In the genomic region with DNA sequence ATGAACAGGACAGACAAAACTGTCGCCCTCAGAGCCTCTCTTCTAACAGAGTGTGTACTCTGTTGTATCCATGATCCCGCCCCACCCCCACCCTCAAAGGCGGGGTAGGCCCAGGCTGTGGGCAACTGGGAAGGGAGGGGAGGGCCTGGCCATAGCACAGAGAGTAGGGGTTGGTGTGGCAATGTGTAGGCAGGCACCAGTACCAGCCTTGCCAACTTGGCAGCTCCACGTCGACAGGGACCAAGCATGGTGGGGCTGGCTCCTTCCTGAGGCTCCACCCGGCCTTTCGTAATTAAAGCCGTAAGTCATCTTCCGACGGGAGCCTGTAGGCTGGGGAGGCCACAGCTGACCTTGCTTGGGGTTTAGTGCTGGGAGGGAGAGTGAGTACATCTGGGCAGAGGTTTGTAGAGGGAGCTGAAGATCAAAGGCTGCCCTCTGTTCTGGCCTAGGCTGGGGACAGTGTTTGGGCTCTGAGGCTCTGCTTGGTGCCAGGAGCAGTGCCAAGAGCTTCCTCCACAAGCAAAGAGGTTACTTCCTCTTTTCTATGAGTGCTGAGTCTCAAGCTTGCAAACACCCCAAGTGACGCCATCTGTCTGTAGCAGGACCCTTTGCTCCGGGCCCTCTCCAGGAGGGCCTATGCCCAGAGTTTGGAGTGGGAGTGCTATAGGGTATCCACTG, we compare ENCODE assay signal across 9 cellular contexts.
A peak's percentile ranks its signal among the peaks of the same experiment; 100 is the strongest.
DNase-seq lines count a peak whose midpoint lies in the region; ATAC-seq and TF ChIP-seq lines count a peak whose summit lies in the region.
"Had no signal": no experiment of that assay in that cellular context is flagged by ENCODE, and none has a peak within 500 bp of the region (broad histone marks: within the 10 kb centered on the region; RNA-seq: fewer than 3 reads in every experiment).

No MANE protein-coding gene starts in this region.

- H4K20me1 ChIP-seq in OCI-LY1 (ENCODE audit: insufficient read depth, low read length), result no peaks in the 10 kb centered on the region

- no peaks in the 10 kb centered on the region for H3K27me3 ChIP-seq in OCI-LY1 (ENCODE audit: insufficient read depth, low read length)

- H3K9me2 ChIP-seq in OCI-LY1 (ENCODE audit: low read depth, low read length), result no peaks in the 10 kb centered on the region

- peak; percentile 81 for DNase-seq in CD1c-positive myeloid dendritic cell (ENCODE audit: extremely low spot score)
- peak; percentile 83 for DNase-seq in fibroblast of gingiva (ENCODE audit: low read depth)
- DNase-seq in omental fat pad (ENCODE audit: low spot score), result peak; percentile 36
- DNase-seq in stimulated activated CD4-positive, alpha-beta T cell treated with anti-CD3 and anti-CD28 coated beads, Interleukin-12 subunit alpha, Interleukin-12 subunit beta, amount 100 ng/mL, for 4 hours, result no peak
- no peak for DNase-seq in glomerular visceral epithelial cell (ENCODE audit: extremely low spot score)
- DNase-seq: mesendoderm had no signal

- no peaks in the 10 kb centered on the region for H3K79me2 ChIP-seq in OCI-LY1 (ENCODE audit: insufficient read depth, low read length)

- no peak overlapping the region for H3K4me2 ChIP-seq in OCI-LY1 (ENCODE audit: low read length)

- H3K4me1 ChIP-seq in OCI-LY1 (ENCODE audit: insufficient read depth, low read length, severe bottlenecking), result no peaks in the 10 kb centered on the region

- ATAC-seq in omental fat pad (ENCODE audit: low FRiP score) (peak; percentile 81), GM18861 (IDR thresholded peaks at IDR 0.05; ENCODE audit: unreplicated experiment) (no peak), HG03354 (IDR thresholded peaks at IDR 0.05; ENCODE audit: poor library complexity, severe bottlenecking, unreplicated experiment) (no peak)

- H2AFZ ChIP-seq in OCI-LY1 (ENCODE audit: low read length), result no peak overlapping the region

- no peak overlapping the region for H3K27ac ChIP-seq in OCI-LY1 (ENCODE audit: low read depth, low read length, poor library complexity, severe bottlenecking)

- H3K9me3 ChIP-seq in OCI-LY1 (ENCODE audit: low read length), result no peaks in the 10 kb centered on the region

- no peak overlapping the region for H3K4me3 ChIP-seq in OCI-LY1 (ENCODE audit: low read depth, low read length, poor library complexity, severe bottlenecking)

- no peaks in the 10 kb centered on the region for H3K36me3 ChIP-seq in OCI-LY1 (ENCODE audit: insufficient read depth, low read length)

- TF ChIP-seq CTCF in OCI-LY1 (IDR thresholded peaks at IDR 0.05; ENCODE audit: low read length), result 0 out of 2 replicates have a peak, but pooled peaks have one; percentile 13
- TF ChIP-seq CTCF in omental fat pad (IDR thresholded peaks at IDR 0.05), result no peak

- H3F3A ChIP-seq in OCI-LY1 (ENCODE audit: insufficient read depth, low read length), result no peaks in the 10 kb centered on the region

- H3K9ac ChIP-seq in OCI-LY1 (ENCODE audit: low read length), result no peak overlapping the region

Comparison
In these comparisons a context has a peak if more than half of its experiments do, and no peak if none do; other contexts are left out.
1. DNase-seq: peak in CD1c-positive myeloid dendritic cell (single experiment), fibroblast of gingiva (single experiment) and omental fat pad (single experiment); none in stimulated activated CD4-positive, alpha-beta T cell treated with anti-CD3 and anti-CD28 coated beads, Interleukin-12 subunit alpha, Interleukin-12 subunit beta, amount 100 ng/mL, for 4 hours (single experiment) and glomerular visceral epithelial cell (single experiment).